Comparison of ENCODE assay signal across 18 cellular contexts in the genomic region with DNA sequence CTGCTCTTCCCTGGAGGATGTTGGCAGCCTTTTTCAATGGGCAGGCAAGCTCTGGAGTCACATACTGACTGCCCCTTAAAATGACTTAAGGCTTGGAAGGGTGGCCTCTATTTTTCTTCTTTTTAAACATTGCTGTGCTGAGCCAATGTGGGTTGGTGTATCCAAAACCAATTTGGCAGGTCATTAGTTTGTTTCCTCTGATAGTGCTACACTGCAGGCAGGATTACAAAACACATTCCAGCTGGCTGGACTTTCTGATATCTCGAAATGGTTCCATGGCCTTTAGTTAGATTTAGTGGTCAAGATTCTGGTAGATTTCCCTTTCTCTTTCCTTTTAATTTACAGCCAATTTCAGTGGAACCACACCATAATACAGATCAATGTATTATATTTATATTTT. TPM values are rescaled to one million over a fixed set of nuclear protein-coding genes. Genes with fewer than 3 reads are reported as not detected.
DNase-seq lines count a peak whose midpoint lies in the region; ATAC-seq and TF ChIP-seq lines count a peak whose summit lies in the region.
"Had no signal": no experiment of that assay in that cellular context is flagged by ENCODE, and none has a peak within 500 bp of the region (broad histone marks: within the 10 kb centered on the region; RNA-seq: fewer than 3 reads in every experiment).

No MANE protein-coding gene starts in this region.

- no peak for TF ChIP-seq EP300 in stomach (IDR thresholded peaks at IDR 0.05)

- TF ChIP-seq POLR2A in stomach (IDR thresholded peaks at IDR 0.05), result no peak

- H3K27ac Mint-ChIP-seq in nephron, result peak overlapping the region; percentile 57 to 67 (median 59)
- H3K27ac Mint-ChIP-seq: CD8-positive, alpha-beta memory T cell; H9 had no signal

- H3K27me3 ChIP-seq in right atrium auricular region (no peaks in the 10 kb centered on the region), stomach (no peaks in the 10 kb centered on the region)
- H3K27me3 ChIP-seq: BLaER1 had no signal

- DNase-seq in Right ventricle myocardium superior (no peak), right atrium auricular region (ENCODE audit: low spot score) (no peak), left ventricle myocardium superior (no peak), stomach (no peak), T-helper 9 cell (no peak), LoVo (ENCODE audit: low spot score) (no peak)
- DNase-seq in activated CD4-positive, alpha-beta T cell treated with anti-CD3 and anti-CD28 coated beads, Interleukin-2, amount 50 U/mL, for 48 hours, result no peak
- DNase-seq: 8988T; AML-193; Caco-2; CD8-positive, alpha-beta memory T cell; DMS53; GF-D8; GM23248; H9 had no signal

- peaks cover 0 to 13% of the 10 kb centered on the region in 2 donors for H3K4me1 ChIP-seq in right atrium auricular region
- H3K4me1 ChIP-seq in stomach, result peaks cover 13 to 34% (median 24%) of the 10 kb centered on the region in 4 donors

- H3K4me3 ChIP-seq in right atrium auricular region (no peak overlapping the region), stomach (no peak overlapping the region)
- H3K4me3 ChIP-seq: BLaER1, GM23248 had no signal

- H3K27me3 Mint-ChIP-seq in nephron (ENCODE audit: low read depth), result peaks cover 14% of the 10 kb centered on the region
- H3K27me3 Mint-ChIP-seq: CD8-positive, alpha-beta memory T cell had no signal

- H3K9me3 Mint-ChIP-seq in nephron, result peaks cover 3% of the 10 kb centered on the region

- H3K4me1 Mint-ChIP-seq in nephron, result peaks cover 39% of the 10 kb centered on the region
- H3K4me1 Mint-ChIP-seq: CD8-positive, alpha-beta memory T cell had no signal

- WGBS in stomach, 5 donors, result 11 to 33% (median 18%) methylated on average over 1 of the region's 1 CpG

- ATAC-seq in Right ventricle myocardium superior (ENCODE audit: poor library complexity) (peak; percentile 78), left ventricle myocardium superior (peak; percentile 81)

- H3K36me3 Mint-ChIP-seq in nephron (ENCODE audit: low read depth), result no peaks in the 10 kb centered on the region
- H3K36me3 Mint-ChIP-seq: CD8-positive, alpha-beta memory T cell had no signal

- H3K9me3 ChIP-seq in right atrium auricular region (peaks cover 0 to 8% of the 10 kb centered on the region in 2 donors), stomach (peaks cover 0 to 7% (median 0%) of the 10 kb centered on the region in 4 donors)
- H3K9me3 ChIP-seq: Caco-2 had no signal

- TF ChIP-seq CTCF in right atrium auricular region (IDR thresholded peaks at IDR 0.05) (no peak), nephron (IDR thresholded peaks at IDR 0.05; ENCODE audit: unreplicated experiment in 3 of 3) (no peak), stomach (IDR thresholded peaks at IDR 0.05) (no peak)

- H3K27ac ChIP-seq in right atrium auricular region (no peak overlapping the region), stomach (peak overlapping the region in 4 of 5 donors; percentile 1 to 36 (median 14))
- H3K27ac ChIP-seq: BLaER1, GM23248, HL-60 had no signal

- intact Hi-C loops in Right ventricle myocardium superior (cut with DNase I) (no loop called here), left ventricle myocardium superior (cut with micrococcal nuclease) (no loop called here), stomach (cut with DNase I; ENCODE audit: low total_unique reads) (no loop called here)

- H3K4me3 Mint-ChIP-seq in nephron, result no peak overlapping the region
- H3K4me3 Mint-ChIP-seq: CD8-positive, alpha-beta memory T cell; H9 had no signal

- H3K36me3 ChIP-seq in right atrium auricular region (no peaks in the 10 kb centered on the region), stomach (no peaks in the 10 kb centered on the region)
- H3K36me3 ChIP-seq: BLaER1 had no signal

RNA-seq across cellular contexts. Expression of gene BMP2, which starts 28.1 kb away (rescaled TPM):
- total RNA-seq in Right ventricle myocardium superior (2.5 TPM), right atrium auricular region (1 to 10 TPM; 6.9 to 8.9 TPM), left ventricle myocardium superior (3.0 TPM), stomach (10 to 100 TPM in 4 of 5 donors, 1 to 10 TPM in 1; 1.2 to 57.9 (median 32.9) TPM)
- 10 to 100 TPM in 1 of 3 donors, 1 to 10 TPM in 2; 4.2 to 10.4 (median 8.0) TPM for polyA plus RNA-seq in stomach
- total RNA-seq: CD8-positive, alpha-beta memory T cell had no signal
- polyA plus RNA-seq: CD8-positive, alpha-beta memory T cell had no signal

Comparison
In these comparisons a context has a peak if more than half of its experiments do, and no peak if none do; other contexts are left out.
1. H3K27ac ChIP-seq: peak in stomach (4 of 5); none in right atrium auricular region (0 of 2).